ENCODE assay signal across 11 cellular contexts in the genomic region with DNA sequence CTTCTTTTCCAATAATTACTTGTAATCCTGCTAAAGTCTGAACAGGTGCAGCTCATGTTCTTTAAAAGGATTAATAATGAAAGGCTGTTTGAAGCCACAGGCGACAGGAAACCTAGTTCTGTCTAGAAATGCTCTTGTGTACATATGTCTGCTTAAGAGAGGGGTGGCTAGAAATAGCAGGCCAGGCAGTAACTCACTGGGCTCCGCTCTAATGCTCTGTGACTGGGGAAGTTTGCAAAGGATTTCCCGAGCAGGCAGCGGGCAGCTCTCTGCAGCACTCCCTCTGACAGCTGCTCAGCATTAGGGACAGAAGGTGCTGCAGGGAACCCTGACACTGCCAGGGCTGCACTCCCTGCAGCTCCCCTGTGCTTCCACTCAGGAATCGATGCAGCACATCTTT. TPM values are rescaled to one million over a fixed set of nuclear protein-coding genes. Genes with fewer than 3 reads are reported as not detected.
A peak's percentile ranks its signal among the peaks of the same experiment; 100 is the strongest.
DNase-seq lines count a peak whose midpoint lies in the region; ATAC-seq and TF ChIP-seq lines count a peak whose summit lies in the region.
"Had no signal": no experiment of that assay in that cellular context is flagged by ENCODE, and none has a peak within 500 bp of the region (broad histone marks: within the 10 kb centered on the region; RNA-seq: fewer than 3 reads in every experiment).

No MANE protein-coding gene starts in this region.

- no peak for TF ChIP-seq EP300 in SK-N-SH (IDR thresholded peaks at IDR 0.05; ENCODE audit: borderline replicate concordance in 1 of 2, low read depth in 1 of 2, low read length in 1 of 2)

- peaks cover 5% of the 10 kb centered on the region for H3F3A ChIP-seq in SK-N-SH (replicated peaks; ENCODE audit: insufficient read depth)

- H3K4me1 ChIP-seq in SK-N-SH (ENCODE audit: control insufficient read depth in 1 of 2, insufficient read depth in 2 of 2, low read depth in 1 of 2, low read length in 1 of 2), result peaks cover 3 to 15% of the 10 kb centered on the region in 2 experiments; a peak in 2 of 4 replicates
- H3K4me1 ChIP-seq in thyroid gland, result peaks cover 4 to 6% of the 10 kb centered on the region in 2 donors
- H3K4me1 ChIP-seq in aorta (ENCODE audit: control insufficient read depth in 1 of 2, insufficient read depth in 2 of 2, low read length in 2 of 2), result no peaks in the 10 kb centered on the region

- POLR2A ChIA-PET in SK-N-SH (lab: Yijun Ruan, JAX), result no interaction called here

- ATAC-seq in activated CD4-positive, CD25-positive, alpha-beta regulatory T cell treated with anti-CD3 and anti-CD28 coated beads, Interleukin-2, amount 50 U/mL, for 24 hours, result peak; percentile 17 to 36
- ATAC-seq in HG02973 (IDR thresholded peaks at IDR 0.05; ENCODE audit: unreplicated experiment), result peak; percentile 65
- ATAC-seq in aorta (ENCODE audit: low FRiP score), result no peak
- ATAC-seq in esophagus mucosa, result no peak
- ATAC-seq: activated CD4-positive, alpha-beta T cell treated with anti-CD3 and anti-CD28 coated beads for 36 hours had no signal

- H3K36me3 ChIP-seq in SK-N-SH (replicated peaks in 1 of 2; ENCODE audit: control insufficient read depth in 1 of 2, insufficient read depth in 2 of 2, low read length in 1 of 2) (no peaks in the 10 kb centered on the region), thyroid gland (no peaks in the 10 kb centered on the region), aorta (ENCODE audit: control insufficient read depth in 1 of 2, insufficient read depth in 2 of 2, low read length in 1 of 2) (no peaks in the 10 kb centered on the region)

- no peaks in the 10 kb centered on the region for H4K20me1 ChIP-seq in SK-N-SH (ENCODE audit: insufficient read depth)

- intact Hi-C loops in thyroid gland (cut with DNase I), result no loop called here
- intact Hi-C loops in aorta (cut with DNase I), result loop anchor here in 1 of 2 donors (5.0 kb wide), 1 partner anchor 39 kb away; no protein-coding TSS in a partner anchor

- no peaks in the 10 kb centered on the region for H3K9me2 ChIP-seq in SK-N-SH

- no peak overlapping the region for H3K9ac ChIP-seq in SK-N-SH

- TF ChIP-seq CTCF in SK-N-SH (IDR thresholded peaks at IDR 0.05), result no peak
- TF ChIP-seq CTCF in thyroid gland (IDR thresholded peaks at IDR 0.05), result no peak

- H3K79me2 ChIP-seq in SK-N-SH (ENCODE audit: insufficient read depth), result no peaks in the 10 kb centered on the region
- H3K79me2 ChIP-seq: hepatocyte had no signal

- H3K4me3 ChIP-seq in SK-N-SH (ENCODE audit: low read depth in 2 of 2, low read length in 1 of 2) (no peak overlapping the region), thyroid gland (replicated peaks in 1 of 3) (no peak overlapping the region), aorta (ENCODE audit: low read length in 2 of 2) (no peak overlapping the region)
- H3K4me3 ChIP-seq: hepatocyte had no signal

- H3K27ac ChIP-seq in SK-N-SH (ENCODE audit: low read depth in 2 of 2, low read length in 1 of 2) (no peak overlapping the region), thyroid gland (no peak overlapping the region), aorta (ENCODE audit: low read depth in 1 of 2, low read length in 2 of 2) (no peak overlapping the region)

- no peak for TF ChIP-seq POLR2A in thyroid gland (IDR thresholded peaks at IDR 0.05)

- 72% methylated on average over 2 of the region's 5 CpGs for WGBS in SK-N-SH (ENCODE audit: low lambda C conversion rate)
- WGBS in thyroid gland, 2 donors, result 40 to 43% methylated on average over 5 of the region's 5 CpGs
- WGBS in aorta, 2 donors, result 76 to 79% methylated on average over 5 of the region's 5 CpGs

- DNase-seq in activated CD4-positive, CD25-positive, alpha-beta regulatory T cell (lab: John Stamatoyannopoulos, UW), result no peak
- DNase-seq in SK-N-SH, result no peak
- peak; percentile 36 to 58 for DNase-seq in thyroid gland
- no peak for DNase-seq in RPMI8226
- no peak for DNase-seq in aorta
- DNase-seq: activated CD4-positive, alpha-beta T cell treated with anti-CD3 and anti-CD28 coated beads for 36 hours; H7 had no signal

- H3K27me3 ChIP-seq in SK-N-SH (ENCODE audit: insufficient read depth), result no peaks in the 10 kb centered on the region
- H3K27me3 ChIP-seq in thyroid gland, result no peaks in the 10 kb centered on the region
- H3K27me3 ChIP-seq in aorta (ENCODE audit: control insufficient read depth in 1 of 2, insufficient read depth in 2 of 2, low read length in 1 of 2), result no peaks in the 10 kb centered on the region
- H3K27me3 ChIP-seq: hepatocyte had no signal

- peak overlapping the region; percentile 88; the same call in 1 of the 2 replicates for H2AFZ ChIP-seq in SK-N-SH (ENCODE audit: low read depth)

- H3K9me3 ChIP-seq in SK-N-SH (no peaks in the 10 kb centered on the region), thyroid gland (no peaks in the 10 kb centered on the region), aorta (ENCODE audit: control insufficient read depth, low read length) (peaks cover 2% of the 10 kb centered on the region)

- TF ChIP-seq RAD21 in SK-N-SH (IDR thresholded peaks at IDR 0.05; ENCODE audit: low read length), result no peak

- CTCF ChIA-PET in SK-N-SH (lab: Yijun Ruan, JAX), result interaction anchor here (1.2 kb wide), 1 partner anchor 18 kb away, joined by 3 read pairs; no protein-coding TSS in a partner anchor

- H3K4me2 ChIP-seq in SK-N-SH, result no peak overlapping the region; the same call in 1 of the 2 replicates

TF ChIP-seq in SK-N-SH, 30 proteins besides CTCF, POLR2A, EP300 and RAD21:
- no peak for TF ChIP-seq SIN3A (IDR thresholded peaks at IDR 0.05; ENCODE audit: borderline replicate concordance, low read depth, low read length)
- TF ChIP-seq, protein P1, sequence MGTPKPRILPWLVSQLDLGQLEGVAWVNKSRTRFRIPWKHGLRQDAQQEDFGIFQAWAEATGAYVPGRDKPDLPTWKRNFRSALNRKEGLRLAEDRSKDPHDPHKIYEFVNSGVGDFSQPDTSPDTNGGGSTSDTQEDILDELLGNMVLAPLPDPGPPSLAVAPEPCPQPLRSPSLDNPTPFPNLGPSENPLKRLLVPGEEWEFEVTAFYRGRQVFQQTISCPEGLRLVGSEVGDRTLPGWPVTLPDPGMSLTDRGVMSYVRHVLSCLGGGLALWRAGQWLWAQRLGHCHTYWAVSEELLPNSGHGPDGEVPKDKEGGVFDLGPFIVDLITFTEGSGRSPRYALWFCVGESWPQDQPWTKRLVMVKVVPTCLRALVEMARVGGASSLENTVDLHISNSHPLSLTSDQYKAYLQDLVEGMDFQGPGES (IDR thresholded peaks at IDR 0.05; ENCODE audit: low read depth, low read length), result no peak
- no peak for TF ChIP-seq TCF12 (IDR thresholded peaks at IDR 0.05)
- no peak for TF ChIP-seq GABPA (IDR thresholded peaks at IDR 0.05; ENCODE audit: low read depth)
- no peak for TF ChIP-seq NFIC (IDR thresholded peaks at IDR 0.05; ENCODE audit: borderline replicate concordance)
- TF ChIP-seq YY1 (IDR thresholded peaks at IDR 0.05; ENCODE audit: low read depth), result no peak
- no peak for TF ChIP-seq MXI1 (IDR thresholded peaks at IDR 0.05; ENCODE audit: low read depth, low read length)
- TF ChIP-seq GATA2 (CRISPR knock-in tag; IDR thresholded peaks at IDR 0.05), result no peak
- no peak for TF ChIP-seq FOXM1 (IDR thresholded peaks at IDR 0.05; ENCODE audit: low read depth)
- TF ChIP-seq NRF1 (IDR thresholded peaks at IDR 0.05; ENCODE audit: low read depth, low read length), result no peak
- TF ChIP-seq, protein P2, sequence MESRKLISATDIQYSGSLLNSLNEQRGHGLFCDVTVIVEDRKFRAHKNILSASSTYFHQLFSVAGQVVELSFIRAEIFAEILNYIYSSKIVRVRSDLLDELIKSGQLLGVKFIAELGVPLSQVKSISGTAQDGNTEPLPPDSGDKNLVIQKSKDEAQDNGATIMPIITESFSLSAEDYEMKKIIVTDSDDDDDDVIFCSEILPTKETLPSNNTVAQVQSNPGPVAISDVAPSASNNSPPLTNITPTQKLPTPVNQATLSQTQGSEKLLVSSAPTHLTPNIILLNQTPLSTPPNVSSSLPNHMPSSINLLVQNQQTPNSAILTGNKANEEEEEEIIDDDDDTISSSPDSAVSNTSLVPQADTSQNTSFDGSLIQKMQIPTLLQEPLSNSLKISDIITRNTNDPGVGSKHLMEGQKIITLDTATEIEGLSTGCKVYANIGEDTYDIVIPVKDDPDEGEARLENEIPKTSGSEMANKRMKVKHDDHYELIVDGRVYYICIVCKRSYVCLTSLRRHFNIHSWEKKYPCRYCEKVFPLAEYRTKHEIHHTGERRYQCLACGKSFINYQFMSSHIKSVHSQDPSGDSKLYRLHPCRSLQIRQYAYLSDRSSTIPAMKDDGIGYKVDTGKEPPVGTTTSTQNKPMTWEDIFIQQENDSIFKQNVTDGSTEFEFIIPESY (IDR thresholded peaks at IDR 0.05; ENCODE audit: borderline replicate concordance, low read depth), result no peak
- TF ChIP-seq SMC3 (IDR thresholded peaks at IDR 0.05; ENCODE audit: low read depth, low read length), result no peak
- no peak for TF ChIP-seq RCOR1 (IDR thresholded peaks at IDR 0.05; ENCODE audit: low read length)
- TF ChIP-seq, protein P3, sequence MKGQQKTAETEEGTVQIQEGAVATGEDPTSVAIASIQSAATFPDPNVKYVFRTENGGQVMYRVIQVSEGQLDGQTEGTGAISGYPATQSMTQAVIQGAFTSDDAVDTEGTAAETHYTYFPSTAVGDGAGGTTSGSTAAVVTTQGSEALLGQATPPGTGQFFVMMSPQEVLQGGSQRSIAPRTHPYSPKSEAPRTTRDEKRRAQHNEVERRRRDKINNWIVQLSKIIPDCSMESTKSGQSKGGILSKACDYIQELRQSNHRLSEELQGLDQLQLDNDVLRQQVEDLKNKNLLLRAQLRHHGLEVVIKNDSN (IDR thresholded peaks at IDR 0.05; ENCODE audit: borderline replicate concordance, low read depth), result no peak
- TF ChIP-seq CHD2 (IDR thresholded peaks at IDR 0.05; ENCODE audit: low read length, partially characterized antibody), result no peak
- no peak for TF ChIP-seq JUND (IDR thresholded peaks at IDR 0.05)
- TF ChIP-seq RFX5 (IDR thresholded peaks at IDR 0.05; ENCODE audit: low read length), result no peak

RNA-seq across cellular contexts. Expression of a gene that starts 33.2 kb away (rescaled TPM):
- polyA plus RNA-seq in SK-N-SH (2012; rRNA removed) (8.6 and 9.8 TPM in 2 replicates), aorta (10 to 100 TPM in 1 of 2 donors, 1 to 10 TPM in 1; 2.3 to 14.8 TPM)
- 10.4 and 13.6 TPM in 2 replicates for polyA plus RNA-seq in SK-N-SH (2012; cell fraction: cytosol; rRNA removed)
- polyA plus RNA-seq in SK-N-SH (2012; cell fraction: nucleus; rRNA removed), result 14.1 and 16.2 TPM in 2 replicates
- total RNA-seq in thyroid gland (10 to 100 TPM; 10.6 to 25.4 (median 12.9) TPM), aorta (10 to 100 TPM; 13.4 to 21.2 TPM), esophagus mucosa (24.6 TPM)

Comparison
In these comparisons a context has a peak if more than half of its experiments do, and no peak if none do; other contexts are left out.
1. ATAC-seq: peak in activated CD4-positive, CD25-positive, alpha-beta regulatory T cell treated with anti-CD3 and anti-CD28 coated beads, Interleukin-2, amount 50 U/mL, for 24 hours (2 of 2) and HG02973 (single experiment); none in aorta (single experiment) and esophagus mucosa (single experiment).
2. DNase-seq: peak in thyroid gland (2 of 2); none in activated CD4-positive, CD25-positive, alpha-beta regulatory T cell (0 of 4), SK-N-SH (single experiment), RPMI8226 (single experiment) and aorta (0 of 2).